Comparison of ENCODE assay signal across 11 cellular contexts in the genomic region with DNA sequence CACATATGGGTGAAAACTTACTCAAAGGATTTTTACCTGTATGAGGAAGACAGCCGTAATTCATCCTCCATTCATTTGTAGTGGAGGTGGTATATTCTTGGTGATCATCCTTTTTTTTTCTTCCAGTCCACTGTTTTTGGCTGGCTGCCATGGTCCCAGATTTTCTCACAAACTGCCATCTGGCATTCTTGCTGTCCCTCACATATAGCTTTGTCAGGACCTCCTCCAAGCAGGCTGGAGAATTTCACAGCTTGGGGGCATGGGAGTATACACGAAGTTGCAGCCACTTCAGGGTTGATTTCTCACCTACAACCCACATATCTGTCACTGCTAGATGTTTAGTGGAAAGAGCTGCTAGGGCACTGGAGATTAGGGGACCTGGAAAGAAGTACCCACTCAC.
"Had no signal": no experiment of that assay in that cellular context is flagged by ENCODE, and none has a peak within 500 bp of the region (broad histone marks: within the 10 kb centered on the region; RNA-seq: fewer than 3 reads in every experiment).

No MANE protein-coding gene starts in this region.

- H3K9me3 ChIP-seq: vagina had no signal

- H3K27me3 ChIP-seq: vagina had no signal

- DNase-seq: activated CD4-positive, alpha-beta T cell treated with anti-CD3 and anti-CD28 coated beads, Interleukin-2, amount 50 U/mL, for 4 hours; activated gamma-delta T cell treated with Interleukin-2 at 50 U/mL for 16 hours; dermis blood vessel endothelial cell; effector memory CD8-positive, alpha-beta T cell; foreskin fibroblast; midbrain; T-helper 2 cell; trophoblast cell had no signal

- H3K27ac ChIP-seq: epithelial cell of prostate, vagina had no signal

- H3K4me1 ChIP-seq: vagina had no signal

- H3K4me3 ChIP-seq: lung, vagina had no signal

- H3K36me3 ChIP-seq: vagina had no signal
